10 cellular contexts compared by ENCODE assay signal in the genomic region with DNA sequence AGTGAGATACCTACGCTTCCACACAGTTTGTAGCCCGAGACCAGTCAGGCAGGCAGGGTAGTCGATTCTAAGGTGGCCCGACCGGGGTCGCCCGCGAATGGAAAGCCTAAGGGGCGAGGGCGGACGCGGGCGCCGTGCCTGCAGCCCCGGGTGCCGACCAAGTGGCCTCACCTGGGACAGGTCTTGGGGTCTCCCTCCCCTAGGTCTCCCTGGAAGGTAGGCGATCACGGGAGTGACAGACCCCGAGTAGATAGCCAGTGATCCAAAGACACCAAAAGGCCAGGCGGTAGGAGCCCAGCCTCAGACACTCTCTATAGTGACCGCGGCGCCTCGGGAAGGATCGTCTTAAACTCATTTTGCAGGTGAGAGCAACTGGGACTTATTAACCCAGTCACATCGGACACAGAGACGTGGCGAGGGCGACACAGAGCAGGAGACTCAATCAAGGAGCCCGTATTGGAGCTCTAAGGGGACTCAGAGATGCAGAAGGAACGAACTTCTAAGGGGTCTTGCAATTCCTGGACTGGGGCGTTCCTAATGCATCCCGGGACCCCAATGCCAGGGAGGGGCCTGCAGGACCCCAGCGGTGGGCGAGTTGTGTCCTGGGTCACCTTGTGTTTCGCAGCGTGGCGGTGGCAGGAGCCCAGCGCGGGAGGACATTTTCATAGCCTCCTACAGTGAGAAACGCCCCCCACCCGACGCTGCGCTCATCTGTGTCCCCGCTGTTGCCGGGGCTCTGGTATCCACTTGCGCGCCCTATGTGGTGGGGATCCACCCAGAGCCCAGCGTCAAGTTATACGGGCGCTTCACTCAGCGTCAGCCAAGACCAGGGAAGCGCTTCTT. TPM values are rescaled to one million over a fixed set of nuclear protein-coding genes. Genes with fewer than 3 reads are reported as not detected.
DNase-seq lines count a peak whose midpoint lies in the region; ATAC-seq and TF ChIP-seq lines count a peak whose summit lies in the region.
"Had no signal": no experiment of that assay in that cellular context is flagged by ENCODE, and none has a peak within 500 bp of the region (broad histone marks: within the 10 kb centered on the region; RNA-seq: fewer than 3 reads in every experiment).

No MANE protein-coding gene starts in this region.

- peak overlapping the region; percentile 48 for H3K4me3 ChIP-seq in neural cell (ENCODE audit: low read length)

- no peak for TF ChIP-seq EP300 in neural cell (conservative IDR thresholded peaks at IDR 0.05; ENCODE audit: poor library complexity, severe bottlenecking)

- TF ChIP-seq CTCF in chondrocyte (IDR thresholded peaks at IDR 0.05) (peak; percentile 81), neural cell (IDR thresholded peaks at IDR 0.05; ENCODE audit: poor library complexity, severe bottlenecking) (no peak)

- peaks cover 76% of the 10 kb centered on the region for H3K27me3 ChIP-seq in neural cell (ENCODE audit: insufficient read depth, low read depth, low read length)

- H3K79me2 ChIP-seq in neural cell (replicated peaks; ENCODE audit: insufficient read depth, low read length) = no peaks in the 10 kb centered on the region

- no peaks in the 10 kb centered on the region for H3K36me3 Mint-ChIP-seq in chondrocyte (ENCODE audit: low read depth)

- no peaks in the 10 kb centered on the region for H3K9me3 Mint-ChIP-seq in chondrocyte (ENCODE audit: low read depth)

- peak; percentile 53 for ATAC-seq in HG03460 (IDR thresholded peaks at IDR 0.05; ENCODE audit: unreplicated experiment)
- no peak for ATAC-seq in HG03442 (IDR thresholded peaks at IDR 0.05; ENCODE audit: unreplicated experiment)
- ATAC-seq in HG02763 (IDR thresholded peaks at IDR 0.05; ENCODE audit: unreplicated experiment) = no peak
- ATAC-seq: gastrocnemius medialis had no signal

- H3K36me3 ChIP-seq in neural cell (ENCODE audit: insufficient read depth, low read length) = no peaks in the 10 kb centered on the region
- H3K36me3 ChIP-seq: gastrocnemius medialis had no signal

- DNase-seq in DMS53 treated with DMSO at 0.1 percent for 48 hours (lab: John Stamatoyannopoulos, UW; ENCODE audit: unreplicated experiment) (peak; percentile 57), chondrocyte (ENCODE audit: low spot score) (no peak), NCI-H446 treated with DMSO at 0.1 percent for 48 hours (lab: John Stamatoyannopoulos, UW) (no peak), NCI-H526 treated with DMSO at 0.1 percent for 48 hours (lab: John Stamatoyannopoulos, UW) (no peak)
- DNase-seq: gastrocnemius medialis, NCI-H1092 treated with DMSO at 0.1 percent for 48 hours had no signal

- peaks cover 17% of the 10 kb centered on the region for H3K9me3 ChIP-seq in neural cell (ENCODE audit: low read length)
- H3K9me3 ChIP-seq: gastrocnemius medialis had no signal

- no peak overlapping the region for H3K9ac ChIP-seq in neural cell (ENCODE audit: low read length)

- no peaks in the 10 kb centered on the region for H3K9me2 ChIP-seq in neural cell (ENCODE audit: insufficient read depth, low read length)

- H3K27ac Mint-ChIP-seq in chondrocyte (ENCODE audit: unreplicated experiment) = no peak overlapping the region

- peaks cover 71% of the 10 kb centered on the region for H3K27me3 Mint-ChIP-seq in chondrocyte (ENCODE audit: low read depth)

- peak overlapping the region; percentile 49 for H3K4me3 Mint-ChIP-seq in chondrocyte (ENCODE audit: unreplicated experiment)

- no peak overlapping the region for H3K4me2 ChIP-seq in neural cell (ENCODE audit: low read length)

- no peak overlapping the region for H2AFZ ChIP-seq in neural cell (ENCODE audit: low read depth, low read length)

- H3F3A ChIP-seq in neural cell (ENCODE audit: insufficient read depth, low read length, poor library complexity, severe bottlenecking) = no peaks in the 10 kb centered on the region

- TF ChIP-seq RAD21 in neural cell (conservative IDR thresholded peaks at IDR 0.05) = no peak

- no peak overlapping the region for H3K27ac ChIP-seq in neural cell (ENCODE audit: low read length)
- H3K27ac ChIP-seq: gastrocnemius medialis had no signal

- H3K4me1 Mint-ChIP-seq in chondrocyte (ENCODE audit: low read depth) = peaks cover 19% of the 10 kb centered on the region

- no peaks in the 10 kb centered on the region for H4K20me1 ChIP-seq in neural cell (ENCODE audit: insufficient read depth)

TF ChIP-seq in neural cell, 6 proteins besides CTCF, POLR2A, EP300 and RAD21:
- TF ChIP-seq MXI1 (conservative IDR thresholded peaks at IDR 0.05; ENCODE audit: poor library complexity, severe bottlenecking) (no peak), POLR2AphosphoS5 (IDR thresholded peaks at IDR 0.05) (no peak), SMC3 (conservative IDR thresholded peaks at IDR 0.05; ENCODE audit: poor library complexity) (no peak), TAF1 (IDR thresholded peaks at IDR 0.05; ENCODE audit: low read depth) (no peak), EZH2 (IDR thresholded peaks at IDR 0.05; ENCODE audit: borderline replicate concordance, insufficient read depth, low read length, poor library complexity, severe bottlenecking) (no peak)
- TF ChIP-seq, protein P1, sequence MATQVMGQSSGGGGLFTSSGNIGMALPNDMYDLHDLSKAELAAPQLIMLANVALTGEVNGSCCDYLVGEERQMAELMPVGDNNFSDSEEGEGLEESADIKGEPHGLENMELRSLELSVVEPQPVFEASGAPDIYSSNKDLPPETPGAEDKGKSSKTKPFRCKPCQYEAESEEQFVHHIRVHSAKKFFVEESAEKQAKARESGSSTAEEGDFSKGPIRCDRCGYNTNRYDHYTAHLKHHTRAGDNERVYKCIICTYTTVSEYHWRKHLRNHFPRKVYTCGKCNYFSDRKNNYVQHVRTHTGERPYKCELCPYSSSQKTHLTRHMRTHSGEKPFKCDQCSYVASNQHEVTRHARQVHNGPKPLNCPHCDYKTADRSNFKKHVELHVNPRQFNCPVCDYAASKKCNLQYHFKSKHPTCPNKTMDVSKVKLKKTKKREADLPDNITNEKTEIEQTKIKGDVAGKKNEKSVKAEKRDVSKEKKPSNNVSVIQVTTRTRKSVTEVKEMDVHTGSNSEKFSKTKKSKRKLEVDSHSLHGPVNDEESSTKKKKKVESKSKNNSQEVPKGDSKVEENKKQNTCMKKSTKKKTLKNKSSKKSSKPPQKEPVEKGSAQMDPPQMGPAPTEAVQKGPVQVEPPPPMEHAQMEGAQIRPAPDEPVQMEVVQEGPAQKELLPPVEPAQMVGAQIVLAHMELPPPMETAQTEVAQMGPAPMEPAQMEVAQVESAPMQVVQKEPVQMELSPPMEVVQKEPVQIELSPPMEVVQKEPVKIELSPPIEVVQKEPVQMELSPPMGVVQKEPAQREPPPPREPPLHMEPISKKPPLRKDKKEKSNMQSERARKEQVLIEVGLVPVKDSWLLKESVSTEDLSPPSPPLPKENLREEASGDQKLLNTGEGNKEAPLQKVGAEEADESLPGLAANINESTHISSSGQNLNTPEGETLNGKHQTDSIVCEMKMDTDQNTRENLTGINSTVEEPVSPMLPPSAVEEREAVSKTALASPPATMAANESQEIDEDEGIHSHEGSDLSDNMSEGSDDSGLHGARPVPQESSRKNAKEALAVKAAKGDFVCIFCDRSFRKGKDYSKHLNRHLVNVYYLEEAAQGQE (IDR thresholded peaks at IDR 0.05; ENCODE audit: borderline replicate concordance) = no peak
TF ChIP-seq in neural cell: peak in this region for 0.

RNA-seq across cellular contexts. Expression of a gene that starts 2.1 kb away (rescaled TPM):
- total RNA-seq in chondrocyte = not detected in 3 replicates
- not detected in 2 replicates for polyA plus RNA-seq in neural cell
- not detected in 2 replicates for polyA minus RNA-seq in neural cell

RNA-seq across cellular contexts. Expression of a gene that starts 26.1 kb away (rescaled TPM):
- total RNA-seq in chondrocyte = 1.5 to 5.5 TPM (median 5.5 TPM) in 3 replicates
- polyA plus RNA-seq in neural cell = 0.14 TPM in 1 of 2 replicates, not detected in the other
- not detected in 2 replicates for polyA minus RNA-seq in neural cell
